Comparison of ENCODE assay signal across 27 cellular contexts in the genomic region with DNA sequence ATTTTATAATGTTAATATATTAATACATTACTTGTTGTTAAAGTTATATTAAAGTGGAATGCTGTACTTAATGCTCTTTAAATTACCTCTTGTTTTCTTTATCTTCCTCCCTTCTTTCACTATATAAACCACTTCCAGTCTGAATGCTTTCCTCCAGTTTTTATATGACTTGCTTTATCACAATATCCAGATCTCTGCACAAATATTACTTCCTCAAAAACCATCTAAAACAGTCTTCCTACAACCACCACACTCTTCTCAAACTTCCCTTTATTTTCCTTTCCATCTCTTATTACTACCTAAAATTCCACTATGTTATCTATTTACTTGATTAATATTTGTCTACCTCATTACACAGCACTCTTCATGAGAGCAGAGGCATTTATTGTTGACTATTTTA.
"Had no signal": no experiment of that assay in that cellular context is flagged by ENCODE, and none has a peak within 500 bp of the region (broad histone marks: within the 10 kb centered on the region; RNA-seq: fewer than 3 reads in every experiment).

No MANE protein-coding gene starts in this region.

- FAIRE-seq: astrocyte, frontal cortex, TTC549 had no signal

- ATAC-seq: natural killer cell; psoas muscle; stimulated activated memory B cell treated with anti-CD40 and anti-IgM and Interleukin-4, amounts not matched to agents 10 μg/mL and 1 μg/mL and 100 μg/mL, for 72 hours; stimulated activated naive CD8-positive, alpha-beta T cell treated with anti-CD3 and anti-CD28 coated beads, Interleukin-15, amount 100 ng/mL, for 72 hours; WTC11 had no signal

- DNase-seq: activated CD4-positive, alpha-beta memory T cell treated with anti-CD3 and anti-CD28 coated beads, Interleukin-2, amount 10 ng/mL, durations not matched to agents 7 days and 5 days; activated CD4-positive, alpha-beta T cell treated with anti-CD3 and anti-CD28 coated beads for 1 hour; activated CD4-positive, alpha-beta T cell treated with anti-CD3 and anti-CD28 coated beads, Interleukin-2, amount 10 ng/mL, durations not matched to agents 7 days and 5 days; activated CD8-positive, alpha-beta memory T cell treated with anti-CD3 and anti-CD28 coated beads, Interleukin-2, amount 50 U/mL, for 48 hours; activated gamma-delta T cell; activated naive CD4-positive, alpha-beta T cell treated with anti-CD3 and anti-CD28 coated beads, Interleukin-2, amount 50 U/mL, for 16 hours; activated T-cell treated with anti-CD3 and anti-CD28 coated beads, Interleukin-2, amount 50 U/mL, for 24 hours; amniotic stem cell; brain microvascular endothelial cell; dorsolateral prefrontal cortex; effector memory CD4-positive, alpha-beta T cell; islet precursor cell; left ventricle myocardium inferior; natural killer cell; occipital lobe; psoas muscle; stimulated activated CD4-positive, alpha-beta T cell treated with anti-CD3 and anti-CD28 coated beads, Interleukin-1b, Interleukin-23, amount 100 ng/mL, for 48 hours; stimulated activated CD4-positive, alpha-beta T cell treated with anti-CD3 and anti-CD28 coated beads, Interleukin-4, amount 100 ng/mL, for 4 hours; stimulated activated CD8-positive, alpha-beta memory T cell treated with anti-CD3 and anti-CD28 coated beads, Interleukin-4, amount 100 ng/mL, for 48 hours; stimulated activated naive CD8-positive, alpha-beta T cell treated with anti-CD3 and anti-CD28 coated beads, Interleukin-15, amount 100 ng/mL, for 72 hours; substantia nigra; uterus had no signal
